In the genomic region with DNA sequence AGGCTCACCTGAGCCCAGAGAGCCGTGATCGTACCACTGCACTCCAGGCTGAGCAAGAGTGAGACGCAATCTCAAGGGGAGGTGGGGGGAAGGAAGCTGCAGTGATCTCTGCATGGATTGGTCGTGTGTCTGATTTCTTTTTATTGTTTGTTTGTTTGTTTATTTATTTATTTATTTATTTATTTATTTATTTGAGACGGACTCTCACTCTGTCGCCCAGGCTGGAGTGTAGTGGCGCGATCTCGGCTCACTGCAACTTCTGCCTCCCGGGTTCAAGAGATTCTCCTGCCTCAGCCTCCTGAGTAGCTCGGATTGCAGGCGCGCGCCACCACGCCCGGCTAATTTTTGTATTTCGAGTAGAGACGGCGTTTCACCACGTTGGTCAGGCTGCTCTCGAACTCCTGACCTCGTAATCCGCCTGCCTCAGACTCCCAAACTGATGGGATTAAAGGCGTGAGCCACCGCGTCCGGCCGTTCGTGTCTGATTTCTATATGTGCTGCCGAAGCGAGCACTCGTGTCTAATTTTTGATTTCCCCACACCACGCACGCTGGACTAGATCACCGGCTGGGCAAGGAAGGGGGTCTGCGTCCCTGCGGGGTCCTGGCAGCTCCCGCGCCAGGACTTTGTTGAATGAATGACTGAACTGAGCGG, we compare ENCODE assay signal across 8 cellular contexts. TPM values are rescaled to one million over a fixed set of nuclear protein-coding genes. Genes with fewer than 3 reads are reported as not detected.
DNase-seq lines count a peak whose midpoint lies in the region; ATAC-seq, FAIRE-seq and TF ChIP-seq lines count a peak whose summit lies in the region.

No MANE protein-coding gene starts in this region.

- H3K27ac Mint-ChIP-seq in activated T-helper 17 cell treated with anti-CD3 and anti-CD28 coated beads, Interleukin-2, amount 50 U/mL, for 72 hours = peak overlapping the region; percentile 62

- H3K4me3 ChIP-seq in keratinocyte (ENCODE audit: control insufficient read depth in 2 of 3, extremely low read depth in 1 of 3, insufficient read depth in 2 of 3, low read depth in 1 of 3, low read length in 3 of 3) = peak overlapping the region; percentile 36 to 80 (median 57)
- peak overlapping the region; percentile 23 to 82 (median 70) for H3K4me3 ChIP-seq in subcutaneous abdominal adipose tissue (ENCODE audit: low read depth in 1 of 5, low read length in 5 of 5)

- H3K79me2 ChIP-seq in keratinocyte (ENCODE audit: control insufficient read depth, insufficient read depth, low read length) = no peaks in the 10 kb centered on the region

- ATAC-seq in activated T-helper 17 cell treated with anti-CD3 and anti-CD28 coated beads, Interleukin-2, amount 50 U/mL, for 72 hours (replicated peaks) = no peak
- ATAC-seq in HG03469 (IDR thresholded peaks at IDR 0.05; ENCODE audit: unreplicated experiment) = no peak

- peak; percentile 21 for DNase-seq in activated CD4-positive, alpha-beta T cell treated with anti-CD3 and anti-CD28 coated beads for 48 hours
- no peak for DNase-seq in activated CD4-positive, alpha-beta T cell treated with anti-CD3 and anti-CD28 coated beads, Interleukin-2, amount 50 U/mL, for 1 hour
- DNase-seq in keratinocyte (ENCODE audit: low read depth, low spot score) = no peak
- DNase-seq in inferior parietal cortex (ENCODE audit: extremely low spot score) = no peak
- DNase-seq in G401 (ENCODE audit: low spot score) = no peak

- no peak for TF ChIP-seq CTCF in keratinocyte (optimal IDR thresholded peaks at IDR 0.05 in 1 of 3, IDR thresholded peaks at IDR 0.05 in 1 of 3, conservative IDR thresholded peaks at IDR 0.05 in 1 of 3; ENCODE audit: extremely low read depth in 1 of 3, insufficient read depth in 2 of 3, low read length in 3 of 3)

- H3K4me3 Mint-ChIP-seq in activated T-helper 17 cell treated with anti-CD3 and anti-CD28 coated beads, Interleukin-2, amount 50 U/mL, for 72 hours = peak overlapping the region; percentile 82

- in situ Hi-C loops in G401 (cut with HindIII; ENCODE audit: low sequenced_read_pairs) = no loop called here

- peak overlapping the region; percentile 10 for H3K27ac ChIP-seq in keratinocyte (ENCODE audit: control insufficient read depth, insufficient read depth, low read length)
- no peak overlapping the region for H3K27ac ChIP-seq in subcutaneous abdominal adipose tissue (ENCODE audit: low read depth, low read length)

- H3K9me1 ChIP-seq in keratinocyte (ENCODE audit: control insufficient read depth, extremely low read depth, insufficient read depth, low read length) = no peaks in the 10 kb centered on the region

- H3K9me3 Mint-ChIP-seq in activated T-helper 17 cell treated with anti-CD3 and anti-CD28 coated beads, Interleukin-2, amount 50 U/mL, for 72 hours = no peaks in the 10 kb centered on the region

- dilution Hi-C loops in keratinocyte (cut with MboI; ENCODE audit: extremely low pct_ligation_motif_present, low sequenced_read_pairs) = no loop called here

- peaks cover 23% of the 10 kb centered on the region for H3K4me1 Mint-ChIP-seq in activated T-helper 17 cell treated with anti-CD3 and anti-CD28 coated beads, Interleukin-2, amount 50 U/mL, for 72 hours

- peaks cover 31% of the 10 kb centered on the region for H3K36me3 Mint-ChIP-seq in activated T-helper 17 cell treated with anti-CD3 and anti-CD28 coated beads, Interleukin-2, amount 50 U/mL, for 72 hours (ENCODE audit: low read depth)

- no peaks in the 10 kb centered on the region for H3K9me3 ChIP-seq in keratinocyte (ENCODE audit: control insufficient read depth, low read depth, low read length)
- no peaks in the 10 kb centered on the region for H3K9me3 ChIP-seq in subcutaneous abdominal adipose tissue (ENCODE audit: control insufficient read depth in 5 of 5, low read length in 5 of 5)

- no peak for FAIRE-seq in keratinocyte (lab: Jason Lieb, UNC)

- H2AFZ ChIP-seq in keratinocyte (ENCODE audit: control insufficient read depth, low read length) = peak overlapping the region; percentile 83

- no peaks in the 10 kb centered on the region for H3K27me3 Mint-ChIP-seq in activated T-helper 17 cell treated with anti-CD3 and anti-CD28 coated beads, Interleukin-2, amount 50 U/mL, for 72 hours

- no peaks in the 10 kb centered on the region for H4K20me1 ChIP-seq in keratinocyte (ENCODE audit: control insufficient read depth, extremely low read depth, insufficient read depth, low read length)

- H3K4me2 ChIP-seq in keratinocyte (ENCODE audit: control insufficient read depth, extremely low read depth, insufficient read depth, low read depth, low read length) = peak overlapping the region; percentile 62

- peaks cover 23% of the 10 kb centered on the region for H3K4me1 ChIP-seq in keratinocyte (ENCODE audit: control insufficient read depth, extremely low read depth, insufficient read depth, low read length)
- H3K4me1 ChIP-seq in subcutaneous abdominal adipose tissue (ENCODE audit: control insufficient read depth in 5 of 5, insufficient read depth in 5 of 5, low read length in 5 of 5) = peaks cover 4 to 53% (median 45%) of the 10 kb centered on the region in 5 donors

- H3K36me3 ChIP-seq in keratinocyte (ENCODE audit: control insufficient read depth in 2 of 2, extremely low read depth in 1 of 2, insufficient read depth in 2 of 2, low read length in 2 of 2) (peaks cover 4 to 14% of the 10 kb centered on the region in 2 experiments), subcutaneous abdominal adipose tissue (ENCODE audit: control insufficient read depth in 5 of 5, insufficient read depth in 5 of 5, low read length in 5 of 5) (no peaks in the 10 kb centered on the region)

- H3K27me3 ChIP-seq in keratinocyte (ENCODE audit: control insufficient read depth, extremely low read depth, insufficient read depth, low read length) (no peaks in the 10 kb centered on the region), subcutaneous abdominal adipose tissue (ENCODE audit: control insufficient read depth in 5 of 5, insufficient read depth in 4 of 5, low read length in 5 of 5) (peaks cover 6 to 24% (median 10%) of the 10 kb centered on the region in 5 donors)

- H3K9ac ChIP-seq in keratinocyte (ENCODE audit: control insufficient read depth, extremely low read depth, insufficient read depth, low read length) = peak overlapping the region; percentile 97
- peak overlapping the region in 1 of 5 donors; percentile 73 for H3K9ac ChIP-seq in subcutaneous abdominal adipose tissue (ENCODE audit: low read length in 5 of 5)

RNA-seq across cellular contexts. Expression of a gene that starts 0.4 kb away (rescaled TPM):
- total RNA-seq in activated T-helper 17 cell treated with anti-CD3 and anti-CD28 coated beads, Interleukin-2, amount 50 U/mL, for 72 hours = 10 to 100 TPM in 1 of 2 donors, 1 to 10 TPM in 1; 9.7 to 11.9 TPM
- 147 to 250 TPM (median 188 TPM) in 3 replicates for polyA plus RNA-seq in keratinocyte
- 35.8 TPM for polyA plus RNA-seq in keratinocyte (2011; ENCODE audit: low read depth)
- 74.1 and 154 TPM in 2 replicates for polyA plus RNA-seq in keratinocyte (2011; cell fraction: cytosol; rRNA removed)
- 119 and 164 TPM in 2 replicates for polyA plus RNA-seq in keratinocyte (2011; cell fraction: nucleus; rRNA removed)
- 153 and 285 TPM in 2 replicates for polyA plus RNA-seq in keratinocyte (2012; ENCODE audit: low replicate concordance)
- 42.1 to 86.0 TPM (median 64.5 TPM) in 3 replicates for polyA minus RNA-seq in keratinocyte
- 350 TPM for polyA minus RNA-seq in keratinocyte (2011; cell fraction: cytosol; rRNA and poly(A)+ RNA removed)
- polyA minus RNA-seq in keratinocyte (2011; cell fraction: nucleus; rRNA and poly(A)+ RNA removed) = 81.6 and 85.9 TPM in 2 replicates
- total RNA-seq in G401 (2014; rRNA removed; shearing (Covaris generic)) = 128 and 129 TPM in 2 replicates

RNA-seq across cellular contexts. Expression of a gene that starts 1.7 kb away (rescaled TPM):
- not detected for total RNA-seq in activated T-helper 17 cell treated with anti-CD3 and anti-CD28 coated beads, Interleukin-2, amount 50 U/mL, for 72 hours
- 0.12 TPM in 1 of 3 replicates, not detected in the others for polyA plus RNA-seq in keratinocyte
- polyA plus RNA-seq in keratinocyte (2011; ENCODE audit: low read depth) = not detected
- polyA plus RNA-seq in keratinocyte (2011; cell fraction: cytosol; rRNA removed) = 0.04 and 0.10 TPM in 2 replicates
- polyA plus RNA-seq in keratinocyte (2011; cell fraction: nucleus; rRNA removed) = 0.08 and 0.24 TPM in 2 replicates
- 0.35 TPM in 1 of 2 replicates, not detected in the other for polyA plus RNA-seq in keratinocyte (2012; ENCODE audit: low replicate concordance)
- 0.46 TPM in 1 of 3 replicates, not detected in the others for polyA minus RNA-seq in keratinocyte
- not detected for polyA minus RNA-seq in keratinocyte (2011; cell fraction: cytosol; rRNA and poly(A)+ RNA removed)
- not detected in 2 replicates for polyA minus RNA-seq in keratinocyte (2011; cell fraction: nucleus; rRNA and poly(A)+ RNA removed)
- total RNA-seq in G401 (2014; rRNA removed; shearing (Covaris generic)) = 1.7 and 2.7 TPM in 2 replicates

RNA-seq across cellular contexts. Expression of a gene that starts 4.0 kb away (rescaled TPM):
- total RNA-seq in activated T-helper 17 cell treated with anti-CD3 and anti-CD28 coated beads, Interleukin-2, amount 50 U/mL, for 72 hours = 10 to 100 TPM; 28.2 to 46.0 TPM
- polyA plus RNA-seq in keratinocyte = 12.8 to 19.2 TPM (median 13.0 TPM) in 3 replicates
- polyA plus RNA-seq in keratinocyte (2011; ENCODE audit: low read depth) = 16.5 TPM
- polyA plus RNA-seq in keratinocyte (2011; cell fraction: cytosol; rRNA removed) = 9.7 and 13.5 TPM in 2 replicates
- polyA plus RNA-seq in keratinocyte (2011; cell fraction: nucleus; rRNA removed) = 2.7 and 4.4 TPM in 2 replicates
- polyA plus RNA-seq in keratinocyte (2012; ENCODE audit: low replicate concordance) = 31.4 and 57.7 TPM in 2 replicates
- polyA minus RNA-seq in keratinocyte = 6.8 to 22.5 TPM (median 9.6 TPM) in 3 replicates
- 30.1 TPM for polyA minus RNA-seq in keratinocyte (2011; cell fraction: cytosol; rRNA and poly(A)+ RNA removed)
- 0.70 and 1.5 TPM in 2 replicates for polyA minus RNA-seq in keratinocyte (2011; cell fraction: nucleus; rRNA and poly(A)+ RNA removed)
- total RNA-seq in G401 (2014; rRNA removed; shearing (Covaris generic)) = 55.9 and 59.3 TPM in 2 replicates

RNA-seq across cellular contexts. Expression of a gene that starts 4.1 kb away (rescaled TPM):
- 10 to 100 TPM; 49.8 to 68.1 TPM for total RNA-seq in activated T-helper 17 cell treated with anti-CD3 and anti-CD28 coated beads, Interleukin-2, amount 50 U/mL, for 72 hours
- polyA plus RNA-seq in keratinocyte = 10.2 to 15.5 TPM (median 10.3 TPM) in 3 replicates
- 5.0 TPM for polyA plus RNA-seq in keratinocyte (2011; ENCODE audit: low read depth)
- polyA plus RNA-seq in keratinocyte (2011; cell fraction: cytosol; rRNA removed) = 5.2 and 9.3 TPM in 2 replicates
- 28.7 and 29.1 TPM in 2 replicates for polyA plus RNA-seq in keratinocyte (2011; cell fraction: nucleus; rRNA removed)
- polyA plus RNA-seq in keratinocyte (2012; ENCODE audit: low replicate concordance) = 16.0 and 23.3 TPM in 2 replicates
- 11.2 to 22.3 TPM (median 13.6 TPM) in 3 replicates for polyA minus RNA-seq in keratinocyte
- 17.1 TPM for polyA minus RNA-seq in keratinocyte (2011; cell fraction: cytosol; rRNA and poly(A)+ RNA removed)
- polyA minus RNA-seq in keratinocyte (2011; cell fraction: nucleus; rRNA and poly(A)+ RNA removed) = 5.5 and 6.8 TPM in 2 replicates
- total RNA-seq in G401 (2014; rRNA removed; shearing (Covaris generic)) = 106 and 120 TPM in 2 replicates

RNA-seq across cellular contexts. Expression of a gene that starts 7.0 kb away (rescaled TPM):
- total RNA-seq in activated T-helper 17 cell treated with anti-CD3 and anti-CD28 coated beads, Interleukin-2, amount 50 U/mL, for 72 hours = under 1 TPM in 1 of 2 donors, not detected in 1; 0.15 TPM
- polyA plus RNA-seq in keratinocyte = 0.02 TPM in 1 of 3 replicates, not detected in the others
- polyA plus RNA-seq in keratinocyte (2011; ENCODE audit: low read depth) = 0.21 TPM
- not detected in 2 replicates for polyA plus RNA-seq in keratinocyte (2011; cell fraction: cytosol; rRNA removed)
- polyA plus RNA-seq in keratinocyte (2011; cell fraction: nucleus; rRNA removed) = 0.09 and 0.12 TPM in 2 replicates
- polyA plus RNA-seq in keratinocyte (2012; ENCODE audit: low replicate concordance) = 0.76 TPM in 1 of 2 replicates, not detected in the other
- not detected in 3 replicates for polyA minus RNA-seq in keratinocyte
- not detected for polyA minus RNA-seq in keratinocyte (2011; cell fraction: cytosol; rRNA and poly(A)+ RNA removed)
- polyA minus RNA-seq in keratinocyte (2011; cell fraction: nucleus; rRNA and poly(A)+ RNA removed) = not detected in 2 replicates
- total RNA-seq in G401 (2014; rRNA removed; shearing (Covaris generic)) = not detected in 2 replicates

Comparison
In these comparisons a context has a peak if more than half of its experiments do, and no peak if none do; other contexts are left out.
1. RNA of a gene that starts 0.4 kb away (total RNA-seq): 128 to 129 TPM in G401; 9.7 to 11.9 TPM in activated T-helper 17 cell treated with anti-CD3 and anti-CD28 coated beads, Interleukin-2, amount 50 U/mL, for 72 hours; every median in the first group is over 10 times any median in the second.